ENCODE assay signal across 8 cellular contexts in the genomic region with DNA sequence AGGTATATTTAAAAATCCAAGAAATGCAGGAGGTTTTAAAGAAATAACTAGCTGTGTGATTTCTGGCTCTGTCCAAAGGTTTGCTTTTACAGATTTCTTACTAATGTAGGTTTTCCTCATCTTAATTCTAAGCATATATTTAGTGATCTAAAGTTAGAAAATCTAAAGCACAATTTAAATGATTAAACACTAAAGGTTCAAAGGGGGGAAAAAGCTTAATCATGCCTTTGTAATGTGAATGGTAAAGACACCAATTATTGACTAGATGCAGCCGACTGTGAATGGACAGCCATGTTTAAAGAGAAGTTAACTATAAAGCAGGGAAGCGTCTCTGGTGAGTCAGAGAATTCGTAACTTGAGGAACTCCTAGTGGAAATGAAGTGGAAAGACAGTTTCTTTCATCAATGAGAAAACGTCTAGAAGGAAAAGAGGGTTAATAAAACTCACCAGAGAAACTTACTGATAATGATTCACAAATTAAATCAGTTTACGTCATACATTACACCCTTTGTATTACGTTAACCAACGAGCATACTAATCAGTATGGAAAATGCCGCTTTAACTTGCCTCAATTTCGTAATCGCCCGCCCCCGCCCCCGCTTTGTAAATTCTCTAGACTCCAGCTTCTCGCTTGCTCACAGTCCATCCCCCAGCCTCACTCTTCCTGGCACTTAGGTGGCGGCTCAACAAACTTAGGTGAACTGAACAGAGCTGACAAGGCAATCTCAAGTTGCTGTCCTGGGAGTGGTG. TPM values are rescaled to one million over a fixed set of nuclear protein-coding genes. Genes with fewer than 3 reads are reported as not detected.
DNase-seq lines count a peak whose midpoint lies in the region; ATAC-seq, FAIRE-seq and TF ChIP-seq lines count a peak whose summit lies in the region.

No MANE protein-coding gene starts in this region.

- no peaks in the 10 kb centered on the region for H3K27me3 ChIP-seq in CD8-positive, alpha-beta T cell (ENCODE audit: insufficient read depth, low read length)
- H3K27me3 ChIP-seq in HL-60 (ENCODE audit: insufficient read depth, poor library complexity, severe bottlenecking): no peaks in the 10 kb centered on the region
- H3K27me3 ChIP-seq in NT2/D1 (ENCODE audit: insufficient read depth, insufficient read length): no peaks in the 10 kb centered on the region
- H3K27me3 ChIP-seq in foreskin keratinocyte: no peaks in the 10 kb centered on the region
- H3K27me3 ChIP-seq in neural progenitor cell: no peaks in the 10 kb centered on the region

- peaks cover 27% of the 10 kb centered on the region for H3K4me1 Mint-ChIP-seq in CD8-positive, alpha-beta T cell (ENCODE audit: low read depth)
- peaks cover 21% of the 10 kb centered on the region for H3K4me1 Mint-ChIP-seq in neural progenitor cell

- H4K20me1 ChIP-seq in neural progenitor cell (ENCODE audit: low read depth): peaks cover 13% of the 10 kb centered on the region

- POLR2A ChIA-PET in CD8-positive, alpha-beta T cell (lab: Charles Lee): interaction anchor here (0.6 to 3.6 kb wide), 32 partner anchors 14 to 1636 kb away, joined by 3 to 48 read pairs (median 6); partner anchors contain the start of genes CBLL1, CCDC71L, COG5 and DNAJB9

- H3K9ac ChIP-seq in NT2/D1 (ENCODE audit: insufficient read length, low read depth) (peak overlapping the region; percentile 63), neural progenitor cell (peak overlapping the region; percentile 76)

- peak; percentile 24 for ATAC-seq in CD8-positive, alpha-beta T cell
- ATAC-seq in foreskin keratinocyte: peak; percentile 17
- no peak for ATAC-seq in GM21786 (IDR thresholded peaks at IDR 0.05; ENCODE audit: unreplicated experiment)

- peaks cover 28% of the 10 kb centered on the region for H3K79me2 ChIP-seq in neural progenitor cell (ENCODE audit: low read depth)

- no peaks in the 10 kb centered on the region for H3K9me3 ChIP-seq in CD8-positive, alpha-beta T cell (ENCODE audit: low read length)
- no peaks in the 10 kb centered on the region for H3K9me3 ChIP-seq in NT2/D1 (ENCODE audit: insufficient read depth, low read length)
- no peaks in the 10 kb centered on the region for H3K9me3 ChIP-seq in neural progenitor cell (ENCODE audit: low read depth)

- H3K9me3 Mint-ChIP-seq in CD8-positive, alpha-beta T cell: no peaks in the 10 kb centered on the region
- H3K9me3 Mint-ChIP-seq in neural progenitor cell: no peaks in the 10 kb centered on the region

- peak in 2 of 7 experiments; percentile 69 to 88 for DNase-seq in CD8-positive, alpha-beta T cell
- peak; percentile 52 to 62 for DNase-seq in HL-60 (ENCODE audit: low read depth in 1 of 2, low spot score in 1 of 2)
- peak; percentile 48 for DNase-seq in NT2/D1 (ENCODE audit: low read depth, low spot score)
- peak; percentile 58 for DNase-seq in activated T-helper 9 cell treated with anti-CD3 and anti-CD28 coated beads, Interleukin-2, amount 50 U/mL, for 16 hours (ENCODE audit: low read depth)
- peak; percentile 76 to 83 for DNase-seq in foreskin keratinocyte
- peak; percentile 74 for DNase-seq in neural progenitor cell (ENCODE audit: low spot score)
- DNase-seq in urothelium cell line (ENCODE audit: low spot score): peak; percentile 70

- no peaks in the 10 kb centered on the region for H3K36me3 ChIP-seq in CD8-positive, alpha-beta T cell (ENCODE audit: insufficient read depth, low read length)
- no peaks in the 10 kb centered on the region for H3K36me3 ChIP-seq in NT2/D1 (ENCODE audit: insufficient read depth, insufficient read length, low read length)
- no peaks in the 10 kb centered on the region for H3K36me3 ChIP-seq in neural progenitor cell

- no peaks in the 10 kb centered on the region for H3K27me3 Mint-ChIP-seq in CD8-positive, alpha-beta T cell (ENCODE audit: low read depth)
- no peaks in the 10 kb centered on the region for H3K27me3 Mint-ChIP-seq in neural progenitor cell (ENCODE audit: insufficient read depth, low read depth)

- peak; percentile 51 for TF ChIP-seq CTCF in CD8-positive, alpha-beta T cell (IDR thresholded peaks at IDR 0.05)
- no peak for TF ChIP-seq CTCF in HL-60 (IDR thresholded peaks at IDR 0.05; ENCODE audit: insufficient read depth, low read length)
- peak; percentile 71 for TF ChIP-seq CTCF in foreskin keratinocyte (conservative IDR thresholded peaks at IDR 0.05)
- TF ChIP-seq CTCF in neural progenitor cell (IDR thresholded peaks at IDR 0.05): peak; percentile 55

- H3K4me3 Mint-ChIP-seq in CD8-positive, alpha-beta T cell: peak overlapping the region; percentile 94
- peak overlapping the region; percentile 92 for H3K4me3 Mint-ChIP-seq in neural progenitor cell

- peak overlapping the region; percentile 80 for H3K4me2 ChIP-seq in neural progenitor cell

- H3K36me3 Mint-ChIP-seq in CD8-positive, alpha-beta T cell: peaks cover 16% of the 10 kb centered on the region
- H3K36me3 Mint-ChIP-seq in neural progenitor cell: no peaks in the 10 kb centered on the region

- FAIRE-seq in urothelium cell line (lab: Jason Lieb, UNC): no peak

- peaks cover 37% of the 10 kb centered on the region for H3F3A ChIP-seq in neural progenitor cell (ENCODE audit: low read depth)

- peaks cover 28% of the 10 kb centered on the region for H3K4me1 ChIP-seq in CD8-positive, alpha-beta T cell (ENCODE audit: insufficient read depth, low read length)
- no peaks in the 10 kb centered on the region for H3K4me1 ChIP-seq in NT2/D1 (ENCODE audit: insufficient read depth, insufficient read length)
- H3K4me1 ChIP-seq in foreskin keratinocyte: no peaks in the 10 kb centered on the region
- H3K4me1 ChIP-seq in neural progenitor cell: peaks cover 16% of the 10 kb centered on the region

- CTCF ChIA-PET in CD8-positive, alpha-beta T cell (lab: Charles Lee): interaction anchor here (0.6 to 3.5 kb wide), 13 partner anchors 9 to 725 kb away, joined by 3 to 14 read pairs (median 4); no protein-coding TSS in a partner anchor

- peak overlapping the region; percentile 98 for H2AFZ ChIP-seq in neural progenitor cell (replicated peaks)

- peak overlapping the region; percentile 99 for H3K27ac Mint-ChIP-seq in CD8-positive, alpha-beta T cell
- H3K27ac Mint-ChIP-seq in neural progenitor cell: peak overlapping the region; percentile 91

- peak overlapping the region; percentile 68 for H3K4me3 ChIP-seq in CD8-positive, alpha-beta T cell (ENCODE audit: low read depth, low read length)
- H3K4me3 ChIP-seq in HL-60 (replicated peaks; ENCODE audit: insufficient read depth, low read length) (peak overlapping the region; percentile 73), NT2/D1 (ENCODE audit: insufficient read length, low read depth) (peak overlapping the region; percentile 71), neural progenitor cell (peak overlapping the region; percentile 62)

- intact Hi-C loops in CD8-positive, alpha-beta T cell (cut with DNase I, micrococcal nuclease): loop anchor here (1.0 to 10.0 kb wide), 18 partner anchors 17 to 1635 kb away; partner anchors contain the start of genes CCDC71L (in 2 of the 2), COG5 (in 2 of the 2), DUS4L (in 2 of the 2) and PIK3CG (in 2 of the 2)

- H3K27ac ChIP-seq in CD8-positive, alpha-beta T cell (ENCODE audit: low read depth, low read length): peak overlapping the region; percentile 95
- H3K27ac ChIP-seq in HL-60 (replicated peaks) (peak overlapping the region; percentile 55), foreskin keratinocyte (peak overlapping the region; percentile 84), neural progenitor cell (peak overlapping the region; percentile 95)

RNA-seq across cellular contexts. Expression of gene HBP1, which starts 1.1 kb away (rescaled TPM):
- 100 to 1,000 TPM; 233 to 251 TPM for total RNA-seq in CD8-positive, alpha-beta T cell
- total RNA-seq in foreskin keratinocyte: 19.8 and 23.8 TPM in 2 replicates
- polyA plus RNA-seq in foreskin keratinocyte: 10.1 and 10.2 TPM in 2 replicates
- total RNA-seq in neural progenitor cell (ENCODE audit: low replicate concordance): 71.7 and 121 TPM in 2 replicates
